ENCODE assay signal across 29 cellular contexts in the genomic region with DNA sequence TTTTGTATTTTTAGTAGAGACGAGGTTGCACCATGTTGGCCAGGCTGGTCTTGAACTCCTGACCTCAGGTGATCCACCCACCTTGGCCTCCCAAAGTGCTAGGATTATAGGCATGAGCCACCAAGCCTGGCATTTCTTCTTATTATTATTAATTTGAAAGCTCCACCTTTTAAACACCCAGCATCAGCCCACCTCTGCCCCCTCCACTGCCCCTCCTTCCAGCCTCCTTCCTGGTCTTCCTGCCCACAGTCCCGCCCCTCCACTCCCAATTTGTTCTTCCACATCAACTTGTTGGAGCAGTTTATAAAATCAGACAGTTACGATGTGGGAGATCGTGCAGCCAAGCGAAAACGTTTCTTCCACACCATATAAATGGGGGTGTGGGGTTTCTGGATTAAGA.
"Had no signal": no experiment of that assay in that cellular context is flagged by ENCODE, and none has a peak within 500 bp of the region (broad histone marks: within the 10 kb centered on the region; RNA-seq: fewer than 3 reads in every experiment).

No MANE protein-coding gene starts in this region.

- H3K27me3 ChIP-seq: brain microvascular endothelial cell, MG63, SJCRH30 had no signal

- H3K36me3 ChIP-seq: brain microvascular endothelial cell, MG63, SJCRH30, WERI-Rb-1 had no signal

- H3K27me3 Mint-ChIP-seq: activated CD4-positive, alpha-beta T cell treated with anti-CD3 and anti-CD28 coated beads, Interleukin-2, amount 10 ng/mL, durations not matched to agents 24 days and 14 days; activated CD8-positive, alpha-beta T cell treated with anti-CD3 and anti-CD28 coated beads for 36 hours; activated naive CD8-positive, alpha-beta T cell treated with anti-CD3 and anti-CD28 coated beads for 36 hours; activated T-helper 17 cell treated with anti-CD3 and anti-CD28 coated beads, Interleukin-2, amount 50 U/mL, for 72 hours had no signal

- H3K9me3 ChIP-seq: MG63, SJCRH30 had no signal

- H3K27ac Mint-ChIP-seq: activated CD4-positive, alpha-beta T cell treated with anti-CD3 and anti-CD28 coated beads, Interleukin-2, amount 10 ng/mL, durations not matched to agents 24 days and 14 days; activated CD8-positive, alpha-beta T cell treated with anti-CD3 and anti-CD28 coated beads for 36 hours; activated naive CD8-positive, alpha-beta T cell treated with anti-CD3 and anti-CD28 coated beads for 36 hours; activated T-cell treated with anti-CD3 and anti-CD28 coated beads, Interleukin-2, amount 50 U/mL, for 72 hours; activated T-helper 17 cell treated with anti-CD3 and anti-CD28 coated beads, Interleukin-2, amount 50 U/mL, for 72 hours had no signal

- H3K4me3 ChIP-seq: MG63, SJCRH30, SK-N-MC had no signal

- H3K4me1 ChIP-seq: SJCRH30 had no signal

- H3K4me3 Mint-ChIP-seq: activated CD4-positive, alpha-beta T cell treated with anti-CD3 and anti-CD28 coated beads, Interleukin-2, amount 10 ng/mL, durations not matched to agents 24 days and 14 days; activated CD8-positive, alpha-beta T cell treated with anti-CD3 and anti-CD28 coated beads for 36 hours; activated naive CD8-positive, alpha-beta T cell treated with anti-CD3 and anti-CD28 coated beads for 36 hours; activated T-cell treated with anti-CD3 and anti-CD28 coated beads, Interleukin-2, amount 50 U/mL, for 72 hours; activated T-helper 17 cell treated with anti-CD3 and anti-CD28 coated beads, Interleukin-2, amount 50 U/mL, for 72 hours had no signal

- H3K27ac ChIP-seq: brain microvascular endothelial cell, SJCRH30, WERI-Rb-1 had no signal

- ATAC-seq: activated CD8-positive, alpha-beta T cell treated with anti-CD3 and anti-CD28 coated beads for 36 hours; activated T-cell treated with anti-CD3 and anti-CD28 coated beads, Interleukin-2, amount 50 U/mL, for 72 hours; activated T-helper 17 cell treated with anti-CD3 and anti-CD28 coated beads, Interleukin-2, amount 50 U/mL, for 72 hours had no signal

- DNase-seq: activated CD4-positive, alpha-beta T cell treated with anti-CD3 and anti-CD28 coated beads, Interleukin-2, amount 10 ng/mL, durations not matched to agents 24 days and 14 days; activated CD4-positive, alpha-beta T cell treated with anti-CD3 and anti-CD28 coated beads, Interleukin-2, amount 50 U/mL, for 4 hours; activated CD8-positive, alpha-beta T cell treated with anti-CD3 and anti-CD28 coated beads for 36 hours; activated effector memory CD4-positive, alpha-beta T cell treated with anti-CD3 and anti-CD28 coated beads, Interleukin-2, amount 50 U/mL, for 16 hours; activated naive CD4-positive, alpha-beta T cell; activated naive CD4-positive, alpha-beta T cell treated with anti-CD3 and anti-CD28 coated beads, Interleukin-2, amount 50 U/mL, for 16 hours; activated naive CD8-positive, alpha-beta T cell treated with anti-CD3 and anti-CD28 coated beads for 36 hours; activated T-cell treated with anti-CD3 and anti-CD28 coated beads, Interleukin-2, amount 50 U/mL, for 1 hour; activated T-cell treated with anti-CD3 and anti-CD28 coated beads, Interleukin-2, amount 50 U/mL, for 72 hours; amniotic stem cell; aorta; brain microvascular endothelial cell; central memory CD4-positive, alpha-beta T cell; Karpas-422; KBM-7; MG63; NCI-H1048; NCI-H1105 treated with DMSO at 0.1 percent for 48 hours; NCI-H1436 treated with DMSO at 0.1 percent for 48 hours; NCI-H1694 treated with DMSO at 0.1 percent for 48 hours; NCI-H2029; NCI-H345; NCI-H524 treated with DMSO at 0.1 percent for 48 hours; SHP77; SJCRH30; T1000; WERI-Rb-1 had no signal

- H3K9me3 Mint-ChIP-seq: activated CD4-positive, alpha-beta T cell treated with anti-CD3 and anti-CD28 coated beads, Interleukin-2, amount 10 ng/mL, durations not matched to agents 24 days and 14 days; activated CD8-positive, alpha-beta T cell treated with anti-CD3 and anti-CD28 coated beads for 36 hours; activated naive CD8-positive, alpha-beta T cell treated with anti-CD3 and anti-CD28 coated beads for 36 hours; activated T-cell treated with anti-CD3 and anti-CD28 coated beads, Interleukin-2, amount 50 U/mL, for 72 hours; activated T-helper 17 cell treated with anti-CD3 and anti-CD28 coated beads, Interleukin-2, amount 50 U/mL, for 72 hours had no signal
